Comparison of ENCODE assay signal across 18 cellular contexts in the genomic region with DNA sequence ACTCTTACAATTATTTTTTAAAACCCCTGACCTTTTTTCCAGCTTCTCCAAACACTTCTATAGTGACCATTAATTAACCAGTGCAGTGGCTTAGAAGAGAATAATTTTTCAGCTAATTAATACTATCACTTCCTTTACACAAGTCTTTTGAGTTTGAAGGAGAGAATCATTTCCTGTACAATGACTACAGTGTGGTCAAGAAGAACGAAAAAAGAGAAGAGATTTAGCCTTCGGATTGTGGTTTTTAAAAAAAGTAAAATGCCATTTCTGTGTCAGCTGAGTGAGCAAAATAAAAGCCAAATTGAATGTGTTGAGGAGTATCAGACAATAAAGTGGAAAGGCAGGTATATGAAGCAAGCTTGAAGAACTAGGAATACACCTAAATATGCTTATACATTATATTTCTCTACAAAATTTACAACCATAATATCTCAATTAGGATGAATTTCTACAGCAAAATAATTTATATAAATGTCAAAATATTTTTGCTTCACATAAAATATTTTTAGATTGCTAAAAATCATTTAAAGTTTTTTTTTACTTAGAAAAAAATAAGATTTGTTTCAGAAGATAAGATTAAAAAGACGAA.
"Had no signal": no experiment of that assay in that cellular context is flagged by ENCODE, and none has a peak within 500 bp of the region (broad histone marks: within the 10 kb centered on the region; RNA-seq: fewer than 3 reads in every experiment).

No MANE protein-coding gene starts in this region.

- H3K4me3 ChIP-seq: esophagus muscularis mucosa, left ventricle myocardium inferior, lower lobe of right lung, neural progenitor cell, ovary, right atrium auricular region had no signal

- H3K9ac ChIP-seq: neural progenitor cell had no signal

- H3K4me1 ChIP-seq: esophagus muscularis mucosa, left ventricle myocardium inferior, lower lobe of right lung, neural progenitor cell, right atrium auricular region had no signal

- ATAC-seq: effector memory CD8-positive, alpha-beta T cell; left cardiac atrium; lower lobe of right lung; natural killer cell treated with Interleukin-12 subunit alpha and Interleukin-12 subunit beta and Interleukin-15 and Interleukin-18, amount 100 ng/mL, for 72 hours had no signal

- H3K27ac ChIP-seq: epithelial cell of prostate, esophagus muscularis mucosa, left ventricle myocardium inferior, lower lobe of right lung, neural progenitor cell, ovary, right atrium auricular region had no signal

- H2AFZ ChIP-seq: neural progenitor cell had no signal

- DNase-seq: effector memory CD8-positive, alpha-beta T cell; foreskin fibroblast; immature natural killer cell; left cardiac atrium; left ventricle myocardium inferior; lower lobe of right lung; nucleus accumbens; ovary; small intestine; stimulated activated CD4-positive, alpha-beta T cell treated with anti-CD3 and anti-CD28 coated beads, Interleukin-12 subunit alpha, Interleukin-12 subunit beta, amount 100 ng/mL, for 4 hours; stimulated activated CD4-positive, alpha-beta T cell treated with anti-CD3 and anti-CD28 coated beads, Interleukin-2, amount 100 ng/mL, for 48 hours; stimulated activated naive CD4-positive, alpha-beta T cell treated with Interleukin-2 at 50 U/mL for 16 hours; trophoblast cell had no signal

- H3K27me3 ChIP-seq: esophagus muscularis mucosa, neural progenitor cell, ovary, right atrium auricular region had no signal

- H3K36me3 ChIP-seq: esophagus muscularis mucosa, left ventricle myocardium inferior, lower lobe of right lung, neural progenitor cell, ovary, right atrium auricular region had no signal

- H3K9me3 ChIP-seq: lower lobe of right lung, ovary had no signal

- H3K4me2 ChIP-seq: neural progenitor cell had no signal
